In the genomic region with DNA sequence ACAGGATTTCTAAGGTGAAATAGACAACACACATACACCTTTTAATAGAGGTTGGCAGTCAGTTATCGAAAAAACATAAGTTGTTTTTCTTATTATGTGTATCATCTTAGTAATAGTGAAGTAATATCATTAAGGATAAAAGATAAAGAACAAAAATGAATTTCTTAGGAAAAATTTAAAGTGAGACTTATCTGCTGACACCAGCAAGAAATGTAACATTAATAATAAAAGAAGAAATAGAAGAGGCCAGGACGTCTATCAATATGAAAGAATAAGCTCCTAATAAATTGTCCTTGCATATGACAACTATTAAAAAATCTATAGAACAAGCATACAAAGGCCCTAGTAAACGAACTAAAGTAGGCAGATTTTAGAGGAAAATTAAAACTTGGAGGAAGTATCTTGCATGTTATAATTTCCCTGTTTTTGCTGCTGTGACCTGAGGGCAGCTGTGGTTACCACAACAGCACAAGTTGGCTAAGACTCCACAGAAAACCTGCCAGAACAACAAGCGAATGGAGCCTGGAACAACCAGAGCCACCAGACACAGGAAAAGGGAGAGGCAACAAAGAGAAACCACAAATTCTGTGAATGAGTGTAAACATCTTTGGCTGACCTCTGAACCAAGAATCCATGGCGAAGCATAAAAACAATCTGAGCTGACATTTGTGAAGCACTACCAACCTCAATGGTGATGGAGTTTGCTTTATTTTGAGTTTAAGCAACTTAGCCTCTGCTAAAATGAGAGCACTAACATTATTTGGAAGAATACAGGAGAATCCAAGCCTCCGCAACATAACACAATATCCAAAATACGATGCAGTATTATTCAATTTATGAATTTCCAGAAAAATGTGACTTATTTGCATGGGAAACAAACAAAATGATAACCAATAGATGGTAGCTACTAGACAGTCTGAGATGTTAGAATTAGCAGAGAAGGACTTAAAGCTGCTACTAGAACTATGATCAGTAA, we compare ENCODE assay signal across 11 cellular contexts.
A peak's percentile ranks its signal among the peaks of the same experiment; 100 is the strongest.
DNase-seq lines count a peak whose midpoint lies in the region; ATAC-seq and TF ChIP-seq lines count a peak whose summit lies in the region.
"Had no signal": no experiment of that assay in that cellular context is flagged by ENCODE, and none has a peak within 500 bp of the region (broad histone marks: within the 10 kb centered on the region; RNA-seq: fewer than 3 reads in every experiment).

No MANE protein-coding gene starts in this region.

- H3K36me3 Mint-ChIP-seq in naive thymus-derived CD8-positive, alpha-beta T cell: no peaks in the 10 kb centered on the region
- no peaks in the 10 kb centered on the region for H3K36me3 Mint-ChIP-seq in type B pancreatic cell
- H3K36me3 Mint-ChIP-seq: activated naive CD4-positive, alpha-beta T cell treated with anti-CD3 and anti-CD28 coated beads, Interleukin-2, amount 10 ng/mL, durations not matched to agents 7 days and 5 days had no signal

- H3K36me3 ChIP-seq in hepatocyte (replicated peaks; ENCODE audit: insufficient read depth, low read depth) (no peaks in the 10 kb centered on the region), suprapubic skin (no peaks in the 10 kb centered on the region)
- H3K36me3 ChIP-seq: SJSA1 had no signal

- H3K4me2 ChIP-seq in hepatocyte: no peak overlapping the region

- POLR2A ChIA-PET in naive thymus-derived CD8-positive, alpha-beta T cell (lab: Charles Lee): no interaction called here

- 83% methylated on average over 7 of the region's 7 CpGs for WGBS in hepatocyte (ENCODE audit: low lambda C conversion rate, missing lambda C conversion rate)
- 50% methylated on average over 7 of the region's 7 CpGs for WGBS in suprapubic skin

- H4K20me1 ChIP-seq in hepatocyte (ENCODE audit: insufficient read depth, poor library complexity, severe bottlenecking): no peaks in the 10 kb centered on the region

- H3K27me3 ChIP-seq in hepatocyte: no peaks in the 10 kb centered on the region
- no peaks in the 10 kb centered on the region for H3K27me3 ChIP-seq in suprapubic skin
- H3K27me3 ChIP-seq: SJSA1 had no signal

- no peak overlapping the region for H3K27ac Mint-ChIP-seq in naive thymus-derived CD8-positive, alpha-beta T cell
- no peak overlapping the region for H3K27ac Mint-ChIP-seq in type B pancreatic cell
- H3K27ac Mint-ChIP-seq: activated naive CD4-positive, alpha-beta T cell treated with anti-CD3 and anti-CD28 coated beads, Interleukin-2, amount 10 ng/mL, durations not matched to agents 7 days and 5 days had no signal

- no peaks in the 10 kb centered on the region for H3K27me3 Mint-ChIP-seq in naive thymus-derived CD8-positive, alpha-beta T cell
- no peaks in the 10 kb centered on the region for H3K27me3 Mint-ChIP-seq in type B pancreatic cell
- H3K27me3 Mint-ChIP-seq: activated naive CD4-positive, alpha-beta T cell treated with anti-CD3 and anti-CD28 coated beads, Interleukin-2, amount 10 ng/mL, durations not matched to agents 7 days and 5 days had no signal

- no peaks in the 10 kb centered on the region for H3K9me3 ChIP-seq in hepatocyte (ENCODE audit: low read depth)
- H3K9me3 ChIP-seq in suprapubic skin: no peaks in the 10 kb centered on the region
- H3K9me3 ChIP-seq: SJSA1 had no signal

- H3K4me3 ChIP-seq in astrocyte of the cerebellum (ENCODE audit: low read depth, low read length) (no peak overlapping the region), hepatocyte (no peak overlapping the region), suprapubic skin (no peak overlapping the region)
- H3K4me3 ChIP-seq: SJSA1 had no signal

- no peak for TF ChIP-seq POLR2A in suprapubic skin (IDR thresholded peaks at IDR 0.05)

- TF ChIP-seq EP300 in suprapubic skin (IDR thresholded peaks at IDR 0.05): no peak

- no peak for ATAC-seq in naive thymus-derived CD8-positive, alpha-beta T cell
- ATAC-seq: left colon had no signal

- no peaks in the 10 kb centered on the region for H3K9me2 ChIP-seq in hepatocyte (replicated peaks; ENCODE audit: insufficient read depth)

- DNase-seq in HT1080 (ENCODE audit: low read depth) (peak; percentile 70), astrocyte of the cerebellum (ENCODE audit: low read depth) (peak; percentile 97), hepatocyte (ENCODE audit: low spot score) (peak; percentile 9), suprapubic skin (ENCODE audit: low spot score in 2 of 2) (peak; percentile 73 to 74), NOMO-1 (lab: John Stamatoyannopoulos, UW; ENCODE audit: unreplicated experiment in 2 of 2) (no peak), type B pancreatic cell (ENCODE audit: extremely low spot score, unreplicated experiment) (no peak), SIG-M5 (lab: John Stamatoyannopoulos, UW) (no peak)
- no peak for DNase-seq in naive thymus-derived CD8-positive, alpha-beta T cell
- DNase-seq: activated naive CD4-positive, alpha-beta T cell treated with anti-CD3 and anti-CD28 coated beads, Interleukin-2, amount 10 ng/mL, durations not matched to agents 7 days and 5 days had no signal

- H2AFZ ChIP-seq in hepatocyte: no peak overlapping the region

- H3K4me1 ChIP-seq in hepatocyte (ENCODE audit: insufficient read depth): no peaks in the 10 kb centered on the region
- H3K4me1 ChIP-seq in suprapubic skin: peaks cover 11% of the 10 kb centered on the region
- H3K4me1 ChIP-seq: SJSA1 had no signal

- H3K4me1 Mint-ChIP-seq in naive thymus-derived CD8-positive, alpha-beta T cell: no peaks in the 10 kb centered on the region
- H3K4me1 Mint-ChIP-seq in type B pancreatic cell (ENCODE audit: unreplicated experiment): peaks cover 9% of the 10 kb centered on the region
- H3K4me1 Mint-ChIP-seq: activated naive CD4-positive, alpha-beta T cell treated with anti-CD3 and anti-CD28 coated beads, Interleukin-2, amount 10 ng/mL, durations not matched to agents 7 days and 5 days had no signal

- H3K4me3 Mint-ChIP-seq in naive thymus-derived CD8-positive, alpha-beta T cell: no peak overlapping the region
- no peak overlapping the region for H3K4me3 Mint-ChIP-seq in type B pancreatic cell
- H3K4me3 Mint-ChIP-seq: activated naive CD4-positive, alpha-beta T cell treated with anti-CD3 and anti-CD28 coated beads, Interleukin-2, amount 10 ng/mL, durations not matched to agents 7 days and 5 days had no signal

- TF ChIP-seq CTCF in astrocyte of the cerebellum (IDR thresholded peaks at IDR 0.05; ENCODE audit: low read depth, low read length, missing control alignments) (no peak), hepatocyte (IDR thresholded peaks at IDR 0.05; ENCODE audit: poor library complexity) (no peak), suprapubic skin (IDR thresholded peaks at IDR 0.05) (no peak), type B pancreatic cell (conservative IDR thresholded peaks at IDR 0.05) (no peak)

- H3K27ac ChIP-seq in hepatocyte (no peak overlapping the region), suprapubic skin (peak overlapping the region; percentile 16)
- H3K27ac ChIP-seq: SJSA1 had no signal

- in situ Hi-C loops in astrocyte of the cerebellum (cut with HindIII; ENCODE audit: low sequenced_read_pairs): no loop called here

- peaks cover 0 to 2% (median 0%) of the 10 kb centered on the region in 9 donors for H3K9me3 Mint-ChIP-seq in naive thymus-derived CD8-positive, alpha-beta T cell
- H3K9me3 Mint-ChIP-seq in type B pancreatic cell: no peaks in the 10 kb centered on the region
- H3K9me3 Mint-ChIP-seq: activated naive CD4-positive, alpha-beta T cell treated with anti-CD3 and anti-CD28 coated beads, Interleukin-2, amount 10 ng/mL, durations not matched to agents 7 days and 5 days had no signal

- H3K79me2 ChIP-seq in hepatocyte: no peaks in the 10 kb centered on the region

Comparison
In these comparisons a context has a peak if more than half of its experiments do, and no peak if none do; other contexts are left out.
1. DNase-seq: peak in HT1080 (single experiment), astrocyte of the cerebellum (single experiment), hepatocyte (single experiment) and suprapubic skin (2 of 2); none in naive thymus-derived CD8-positive, alpha-beta T cell (0 of 10), NOMO-1 (0 of 2), type B pancreatic cell (single experiment) and SIG-M5 (single experiment).